In genomic region chr20:31738729-31739549, GRCh38 we compare ENCODE assay signal across 8 cellular contexts. TPM values are rescaled to one million over a fixed set of nuclear protein-coding genes. Genes with fewer than 3 reads are reported as not detected.
A peak's percentile ranks its signal among the peaks of the same experiment; 100 is the strongest.
DNase-seq lines count a peak whose midpoint lies in the region; ATAC-seq and FAIRE-seq lines count a peak whose summit lies in the region.

Gene TPX2 (plus strand): TSS chr20:31739290. CDS start chr20:31757477, 18,187 bp downstream.

- no peaks in the 10 kb centered on the region for H3K9me3 ChIP-seq in GM23248 (ENCODE audit: low read depth)

- peaks cover 48% of the 10 kb centered on the region for H3K79me2 ChIP-seq in GM23248 (ENCODE audit: insufficient read depth)

- DNase-seq in EL (peak; percentile 98), GM23248 (peak; percentile 99), Kasumi-1 (lab: John Stamatoyannopoulos, UW) (peak; percentile 98 to 99), RCC 7860 (ENCODE audit: low spot score) (peak; percentile 97), fibroblast of gingiva (ENCODE audit: low read depth) (peak; percentile 95), naive B cell (peak; percentile 69)
- DNase-seq in activated T-cell treated with anti-CD3 and anti-CD28 coated beads, Interleukin-2, amount 50 U/mL, for 72 hours, result peak; percentile 85 to 88
- peak; percentile 84 for DNase-seq in stimulated activated naive B cell treated with anti-CD40 and anti-IgM and Interleukin-4, amounts not matched to agents 10 μg/mL and 1 μg/mL and 100 μg/mL, for 72 hours

- H3K36me3 ChIP-seq in GM23248 (ENCODE audit: low read depth), result no peaks in the 10 kb centered on the region

- peaks cover 0 to 7% of the 10 kb centered on the region in 2 donors for H3K36me3 Mint-ChIP-seq in activated T-cell treated with anti-CD3 and anti-CD28 coated beads, Interleukin-2, amount 50 U/mL, for 72 hours (ENCODE audit: insufficient read depth in 2 of 2)
- no peaks in the 10 kb centered on the region for H3K36me3 Mint-ChIP-seq in naive B cell
- H3K36me3 Mint-ChIP-seq in stimulated activated naive B cell treated with anti-CD40 and anti-IgM and Interleukin-4, amounts not matched to agents 10 μg/mL and 1 μg/mL and 100 μg/mL, for 72 hours, result no peaks in the 10 kb centered on the region

- peak within 1 kb of the TSS; percentile 84 for H2AFZ ChIP-seq in GM23248

- no peaks in the 10 kb centered on the region for H4K20me1 ChIP-seq in GM23248 (ENCODE audit: insufficient read depth)

- no peak within 1 kb of the TSS for H3K4me3 Mint-ChIP-seq in activated T-cell treated with anti-CD3 and anti-CD28 coated beads, Interleukin-2, amount 50 U/mL, for 72 hours
- H3K4me3 Mint-ChIP-seq in naive B cell, result peak within 1 kb of the TSS in 1 of 8 donors; percentile 84
- no peak within 1 kb of the TSS for H3K4me3 Mint-ChIP-seq in stimulated activated naive B cell treated with anti-CD40 and anti-IgM and Interleukin-4, amounts not matched to agents 10 μg/mL and 1 μg/mL and 100 μg/mL, for 72 hours

- H3K27me3 Mint-ChIP-seq in activated T-cell treated with anti-CD3 and anti-CD28 coated beads, Interleukin-2, amount 50 U/mL, for 72 hours (ENCODE audit: low read depth), result peaks cover 3% of the 10 kb centered on the region
- H3K27me3 Mint-ChIP-seq in naive B cell, result no peaks in the 10 kb centered on the region
- no peaks in the 10 kb centered on the region for H3K27me3 Mint-ChIP-seq in stimulated activated naive B cell treated with anti-CD40 and anti-IgM and Interleukin-4, amounts not matched to agents 10 μg/mL and 1 μg/mL and 100 μg/mL, for 72 hours

- H3K27ac ChIP-seq in GM23248, result peak within 1 kb of the TSS; percentile 66

- H3K4me3 ChIP-seq in GM23248, result peak within 1 kb of the TSS; percentile 86

- peak within 1 kb of the TSS; percentile 91 for H3K4me2 ChIP-seq in GM23248 (ENCODE audit: unreplicated experiment)

- no peaks in the 10 kb centered on the region for H3K4me1 Mint-ChIP-seq in activated T-cell treated with anti-CD3 and anti-CD28 coated beads, Interleukin-2, amount 50 U/mL, for 72 hours (ENCODE audit: low read depth)
- no peaks in the 10 kb centered on the region for H3K4me1 Mint-ChIP-seq in naive B cell
- H3K4me1 Mint-ChIP-seq in stimulated activated naive B cell treated with anti-CD40 and anti-IgM and Interleukin-4, amounts not matched to agents 10 μg/mL and 1 μg/mL and 100 μg/mL, for 72 hours, result no peaks in the 10 kb centered on the region

- H3K27me3 ChIP-seq in GM23248 (replicated peaks; ENCODE audit: insufficient read depth), result no peaks in the 10 kb centered on the region

- 1 to 2% methylated on average over 52 to 54 of the region's 54 CpGs for WGBS in GM23248 (ENCODE audit: low coverage in 1 of 2, low lambda C conversion rate in 2 of 2, missing lambda C conversion rate in 2 of 2), 2 experiments

- no peaks in the 10 kb centered on the region for H3K9me3 Mint-ChIP-seq in activated T-cell treated with anti-CD3 and anti-CD28 coated beads, Interleukin-2, amount 50 U/mL, for 72 hours
- no peaks in the 10 kb centered on the region for H3K9me3 Mint-ChIP-seq in naive B cell
- H3K9me3 Mint-ChIP-seq in stimulated activated naive B cell treated with anti-CD40 and anti-IgM and Interleukin-4, amounts not matched to agents 10 μg/mL and 1 μg/mL and 100 μg/mL, for 72 hours, result no peaks in the 10 kb centered on the region

- H3F3A ChIP-seq in GM23248 (ENCODE audit: insufficient read depth), result no peaks in the 10 kb centered on the region

- peak within 1 kb of the TSS; percentile 90 for H3K9ac ChIP-seq in GM23248

- ATAC-seq in activated T-cell treated with anti-CD3 and anti-CD28 coated beads, Interleukin-2, amount 50 U/mL, for 72 hours (replicated peaks in 1 of 2), result peak; percentile 96 to 97
- peak; percentile 94 to 96 for ATAC-seq in naive B cell (ENCODE audit: low read depth in 2 of 2)
- peak; percentile 97 to 99 for ATAC-seq in stimulated activated naive B cell treated with anti-CD40 and anti-IgM and Interleukin-4, amounts not matched to agents 10 μg/mL and 1 μg/mL and 100 μg/mL, for 72 hours (replicated peaks)

- H3K4me1 ChIP-seq in GM23248 (ENCODE audit: insufficient read depth), result peaks cover 11% of the 10 kb centered on the region; the same call in 1 of the 2 replicates

- in situ Hi-C loops in GM23248 (cut with MboI), result no loop called here

- H3K27ac Mint-ChIP-seq in activated T-cell treated with anti-CD3 and anti-CD28 coated beads, Interleukin-2, amount 50 U/mL, for 72 hours, result no peak within 1 kb of the TSS
- no peak within 1 kb of the TSS for H3K27ac Mint-ChIP-seq in naive B cell
- no peak within 1 kb of the TSS for H3K27ac Mint-ChIP-seq in stimulated activated naive B cell treated with anti-CD40 and anti-IgM and Interleukin-4, amounts not matched to agents 10 μg/mL and 1 μg/mL and 100 μg/mL, for 72 hours

- FAIRE-seq in RCC 7860 (lab: Jason Lieb, UNC), result peak; percentile 87

- no peaks in the 10 kb centered on the region for H3K9me2 ChIP-seq in GM23248 (ENCODE audit: insufficient read depth)

RNA-seq across cellular contexts. Expression of gene TPX2, which starts in this region (rescaled TPM):
- 35.5 and 39.6 TPM in 2 replicates for total RNA-seq in GM23248 (2014; rRNA removed; shearing (Covaris generic))
- polyA plus RNA-seq in GM23248 (2016; fragmentation: Nextera tagmentation; extraction: Ambion mirVana), result 37.6 and 37.7 TPM in 2 replicates
- 100 to 1,000 TPM; 114 to 132 TPM for total RNA-seq in activated T-cell treated with anti-CD3 and anti-CD28 coated beads, Interleukin-2, amount 50 U/mL, for 72 hours
- polyA plus RNA-seq in naive B cell (ENCODE audit: low read depth in 6 of 6), result under 1 TPM in 5 of 6 donors, not detected in 1; 0.08 to 0.44 (median 0.18) TPM

Comparison
In these comparisons a context has a peak if more than half of its experiments do, and no peak if none do; other contexts are left out.
1. Peak in every context shown above with its lines: DNase-seq, ATAC-seq, H3K4me3 ChIP-seq and H3K27ac ChIP-seq.
2. RNA of gene TPX2 (polyA plus RNA-seq): 37.6 to 37.7 TPM in GM23248; 0.08 to 0.44 TPM in naive B cell; every median in the first group is over 10 times any median in the second.
3. Peak in DNase-seq and ATAC-seq in naive B cell; RNA of the gene not detected or under 1 TPM.